11 cellular contexts compared by ENCODE assay signal in genomic region chr1:162151900-162152829, GRCh38.
DNase-seq lines count a peak whose midpoint lies in the region; ATAC-seq and TF ChIP-seq lines count a peak whose summit lies in the region.
"Had no signal": no experiment of that assay in that cellular context is flagged by ENCODE, and none has a peak within 500 bp of the region (broad histone marks: within the 10 kb centered on the region; RNA-seq: fewer than 3 reads in every experiment).

No MANE protein-coding gene starts in this region.

- no peak overlapping the region for H2AFZ ChIP-seq in H9 (ENCODE audit: low read length)

- H3K9ac ChIP-seq in H9 (ENCODE audit: extremely low read depth, insufficient read length, low read length): no peak overlapping the region

- H3T11ph ChIP-seq in H9 (ENCODE audit: low read length): no peak overlapping the region

- H3K27ac ChIP-seq in AG04450 (ENCODE audit: low read depth, low read length): no peak overlapping the region
- H3K27ac ChIP-seq in gastroesophageal sphincter: no peak overlapping the region
- no peak overlapping the region for H3K27ac ChIP-seq in gastrocnemius medialis
- no peak overlapping the region for H3K27ac ChIP-seq in H9 (ENCODE audit: insufficient read length, low read depth, low read length)
- H3K27ac ChIP-seq: esophagus squamous epithelium had no signal

- TF ChIP-seq POLR2A in gastroesophageal sphincter (IDR thresholded peaks at IDR 0.05) (no peak), gastrocnemius medialis (IDR thresholded peaks at IDR 0.05) (no peak)

- H3K4me1 ChIP-seq in gastroesophageal sphincter (no peaks in the 10 kb centered on the region), gastrocnemius medialis (no peaks in the 10 kb centered on the region), H9 (ENCODE audit: insufficient read depth, low read length) (peaks cover 12% of the 10 kb centered on the region)
- H3K4me1 ChIP-seq: esophagus squamous epithelium had no signal

- no peak overlapping the region for H2AK5ac ChIP-seq in H9 (ENCODE audit: insufficient read length, low read length)

- WGBS in gastroesophageal sphincter (ENCODE audit: low coverage in 1 of 2), 2 donors: 68 to 74% methylated on average over 3 to 5 of the region's 9 CpGs
- WGBS in H9 (ENCODE audit: extremely low coverage, insufficient read length, low lambda C conversion rate): no CpG with 5 or more reads among the region's 9 CpGs

- no peak for TF ChIP-seq EP300 in gastroesophageal sphincter (IDR thresholded peaks at IDR 0.05)

- no peaks in the 10 kb centered on the region for H3K23me2 ChIP-seq in H9 (ENCODE audit: insufficient read length, low read depth, low read length, poor library complexity, severe bottlenecking)

- H4K8ac ChIP-seq in H9 (replicated peaks; ENCODE audit: insufficient read length, low read depth, low read length): no peak overlapping the region

- DNase-seq in AG04450 (ENCODE audit: low read depth, low spot score) (peak; percentile 29), NCI-H2107 (lab: John Stamatoyannopoulos, UW) (peak; percentile 63), fibroblast of pulmonary artery (ENCODE audit: low read depth) (peak; percentile 60), gastrocnemius medialis (no peak), H9 (no peak)
- DNase-seq: Calu3; esophagus squamous epithelium; stimulated activated CD4-positive, alpha-beta T cell treated with anti-CD3 and anti-CD28 coated beads, Interleukin-12 subunit alpha, Interleukin-12 subunit beta, amount 100 ng/mL, for 4 hours had no signal

- H3K14ac ChIP-seq in H9 (ENCODE audit: insufficient read depth, low read length): no peak overlapping the region; the same call in 1 of the 2 replicates

- peaks cover 2% of the 10 kb centered on the region for H4K20me1 ChIP-seq in H9 (ENCODE audit: control insufficient read depth, insufficient read depth, insufficient read length)

- H3K27me3 ChIP-seq in AG04450 (ENCODE audit: control insufficient read depth, insufficient read depth, low read length): peaks cover 14% of the 10 kb centered on the region
- no peaks in the 10 kb centered on the region for H3K27me3 ChIP-seq in gastroesophageal sphincter
- peaks cover 0 to 3% (median 0%) of the 10 kb centered on the region in 3 donors for H3K27me3 ChIP-seq in gastrocnemius medialis
- no peaks in the 10 kb centered on the region for H3K27me3 ChIP-seq in H9 (ENCODE audit: insufficient read depth, low read length)
- H3K27me3 ChIP-seq: esophagus squamous epithelium had no signal

- peaks cover 26 to 35% of the 10 kb centered on the region in 2 experiments for H3K4me1 Mint-ChIP-seq in H9

- H4K91ac ChIP-seq in H9 (ENCODE audit: insufficient read length, low read depth, low read length): no peak overlapping the region

- peaks cover 4% of the 10 kb centered on the region; the same call in 1 of the 2 replicates for H3K79me2 ChIP-seq in H9 (ENCODE audit: insufficient read depth, low read length)

- CTCF ChIA-PET in AG04450 (lab: Charles Lee): interaction anchor here (1.6 to 1.7 kb wide), 2 partner anchors 11 to 13 kb away, joined by 3 to 4 read pairs; no protein-coding TSS in a partner anchor

- H3K4me3 Mint-ChIP-seq in H9: no peak overlapping the region

- no peaks in the 10 kb centered on the region; a peak in 1 of 7 replicates for H3K36me3 Mint-ChIP-seq in H9 (ENCODE audit: insufficient read depth in 1 of 3, low read depth in 3 of 3)

- intact Hi-C loops in gastrocnemius medialis (cut with DNase I; ENCODE audit: low total_unique reads): no loop called here

- H3K23ac ChIP-seq in H9 (ENCODE audit: insufficient read length, low read depth, low read length): no peak overlapping the region

- H4K5ac ChIP-seq in H9 (ENCODE audit: insufficient read length, low read depth, low read length): no peak overlapping the region

- no peak overlapping the region for H2BK120ac ChIP-seq in H9 (ENCODE audit: low read depth, low read length, poor library complexity, severe bottlenecking)

- POLR2A ChIA-PET in AG04450 (lab: Yijun Ruan, JAX): no interaction called here

- H3K4me2 ChIP-seq in H9 (ENCODE audit: insufficient read depth, insufficient read length, low read length): no peak overlapping the region

- H3K18ac ChIP-seq in H9 (ENCODE audit: insufficient read length, low read depth, low read length): no peak overlapping the region

- H3K9me3 ChIP-seq in AG04450 (ENCODE audit: control insufficient read depth, insufficient read depth, low read length) (no peaks in the 10 kb centered on the region), gastroesophageal sphincter (no peaks in the 10 kb centered on the region), gastrocnemius medialis (no peaks in the 10 kb centered on the region), H9 (ENCODE audit: control insufficient read depth, low read depth, low read length) (no peaks in the 10 kb centered on the region)
- H3K9me3 ChIP-seq: esophagus squamous epithelium had no signal

- H3K56ac ChIP-seq in H9 (ENCODE audit: insufficient read length, low read depth, low read length): no peak overlapping the region

- no peaks in the 10 kb centered on the region for H3K36me3 ChIP-seq in gastroesophageal sphincter
- H3K36me3 ChIP-seq in gastrocnemius medialis: no peaks in the 10 kb centered on the region
- H3K36me3 ChIP-seq: esophagus squamous epithelium had no signal

- H3K4me3 ChIP-seq in AG04450 (ENCODE audit: low read depth, low read length): no peak overlapping the region
- no peak overlapping the region for H3K4me3 ChIP-seq in fibroblast of pulmonary artery (replicated peaks; ENCODE audit: low read depth, low read length)
- no peak overlapping the region for H3K4me3 ChIP-seq in gastroesophageal sphincter
- no peak overlapping the region for H3K4me3 ChIP-seq in gastrocnemius medialis
- H3K4me3 ChIP-seq: esophagus squamous epithelium had no signal

- H2BK20ac ChIP-seq in H9 (ENCODE audit: low read depth, low read length, poor library complexity, severe bottlenecking): no peak overlapping the region

- H3K27me3 Mint-ChIP-seq in H9 (ENCODE audit: low read depth): peaks cover 10% of the 10 kb centered on the region

- TF ChIP-seq CTCF in AG04450 (IDR thresholded peaks at IDR 0.05; ENCODE audit: low read depth, low read length): no peak
- no peak for TF ChIP-seq CTCF in fibroblast of pulmonary artery (IDR thresholded peaks at IDR 0.05; ENCODE audit: low read length, missing control alignments)
- TF ChIP-seq CTCF in gastroesophageal sphincter (IDR thresholded peaks at IDR 0.05): no peak
- no peak for TF ChIP-seq CTCF in gastrocnemius medialis (IDR thresholded peaks at IDR 0.05 in 4 of 5, conservative IDR thresholded peaks at IDR 0.05 in 1 of 5)
- TF ChIP-seq CTCF in H9 (conservative IDR thresholded peaks at IDR 0.05): no peak

- no peak overlapping the region for H2BK15ac ChIP-seq in H9 (ENCODE audit: low read depth, low read length)

- no peak overlapping the region for H2BK5ac ChIP-seq in H9 (ENCODE audit: insufficient read length, low read length)

- in situ Hi-C loops in gastrocnemius medialis (cut with MboI; ENCODE audit: low sequenced_read_pairs in 4 of 4): no loop called here

- no peak overlapping the region for H3K4ac ChIP-seq in H9 (ENCODE audit: low read depth, low read length)

- H3K79me1 ChIP-seq in H9 (ENCODE audit: insufficient read depth, low read depth, low read length, poor library complexity, severe bottlenecking): no peaks in the 10 kb centered on the region

- H3K27ac Mint-ChIP-seq in H9: peak overlapping the region in 1 of 3 experiments; percentile 57; a peak in 1 of 7 replicates

- no peak overlapping the region for H2BK12ac ChIP-seq in H9 (ENCODE audit: insufficient read length, low read depth, low read length)

- H3K9me3 Mint-ChIP-seq in H9: no peaks in the 10 kb centered on the region

- peak; percentile 71 for ATAC-seq in GM19324 (IDR thresholded peaks at IDR 0.05; ENCODE audit: low FRiP score, unreplicated experiment)
- no peak for ATAC-seq in GM19452 (IDR thresholded peaks at IDR 0.05; ENCODE audit: unreplicated experiment)
- ATAC-seq in gastroesophageal sphincter: no peak
- ATAC-seq in gastrocnemius medialis: no peak

Comparison
In these comparisons a context has a peak if more than half of its experiments do, and no peak if none do; other contexts are left out.
1. DNase-seq: peak in AG04450 (single experiment), NCI-H2107 (single experiment) and fibroblast of pulmonary artery (single experiment); none in gastrocnemius medialis (0 of 2) and H9 (single experiment).